Comparison of ENCODE assay signal across 35 cellular contexts in genomic region chr10:130957978-130958377, GRCh38.
"Had no signal": no experiment of that assay in that cellular context is flagged by ENCODE, and none has a peak within 500 bp of the region (broad histone marks: within the 10 kb centered on the region; RNA-seq: fewer than 3 reads in every experiment).

No MANE protein-coding gene starts in this region.

- H3K9me3 Mint-ChIP-seq: activated CD4-positive, alpha-beta T cell treated with anti-CD3 and anti-CD28 coated beads, Interleukin-2, amount 10 ng/mL, durations not matched to agents 7 days and 5 days; activated naive CD4-positive, alpha-beta T cell treated with anti-CD3 and anti-CD28 coated beads, Interleukin-2, amount 10 ng/mL, durations not matched to agents 7 days and 5 days; activated naive CD4-positive, alpha-beta T cell treated with anti-CD3 and anti-CD28 coated beads, Interleukin-2, amount 50 U/mL, for 24 hours; activated naive CD8-positive, alpha-beta T cell treated with anti-CD3 and anti-CD28 coated beads, Interleukin-2, amount 10 ng/mL, durations not matched to agents 7 days and 5 days; activated naive CD8-positive, alpha-beta T cell treated with anti-CD3 and anti-CD28 coated beads, Interleukin-2, amount 50 U/mL, for 24 hours; activated T-helper 2 cell treated with anti-CD3 and anti-CD28 coated beads, Interferon-gamma antibody, Interleukin-2, Interleukin-4, amounts not matched to agents 10 μg/mL and 5 μg/mL and 100 μg/mL, durations not matched to agents 14 hours and 24 hours and 36 hours; central memory CD8-positive, alpha-beta T cell; T-helper 1 cell treated with Interleukin-12 subunit alpha and Interleukin-12 subunit beta and Interleukin-4 antibody, amounts not matched to agents 30 μg/mL and 1 μg/mL, for 36 hours; T-helper 2 cell treated with Interferon-gamma antibody and Interleukin-4, amounts not matched to agents 5 μg/mL and 100 μg/mL, for 36 hours had no signal

- H3K4me3 ChIP-seq: ascending aorta, cardiac muscle cell had no signal

- H3K36me3 ChIP-seq: ascending aorta, cardiac muscle cell had no signal

- H3K4me1 Mint-ChIP-seq: activated CD4-positive, alpha-beta memory T cell treated with anti-CD3 and anti-CD28 coated beads, Interleukin-2, amount 10 ng/mL, durations not matched to agents 7 days and 5 days; activated CD4-positive, alpha-beta T cell treated with anti-CD3 and anti-CD28 coated beads for 36 hours; activated CD4-positive, alpha-beta T cell treated with anti-CD3 and anti-CD28 coated beads, Interleukin-2, amount 10 ng/mL, durations not matched to agents 7 days and 5 days; activated naive CD4-positive, alpha-beta T cell treated with anti-CD3 and anti-CD28 coated beads, Interleukin-2, amount 10 ng/mL, durations not matched to agents 7 days and 5 days; activated naive CD4-positive, alpha-beta T cell treated with anti-CD3 and anti-CD28 coated beads, Interleukin-2, amount 50 U/mL, for 24 hours; activated naive CD8-positive, alpha-beta T cell treated with anti-CD3 and anti-CD28 coated beads, Interleukin-2, amount 10 ng/mL, durations not matched to agents 7 days and 5 days; activated naive CD8-positive, alpha-beta T cell treated with anti-CD3 and anti-CD28 coated beads, Interleukin-2, amount 50 U/mL, for 24 hours; brain; central memory CD8-positive, alpha-beta T cell; WTC11 had no signal

- H3K4me1 ChIP-seq: ascending aorta had no signal

- H3K27me3 Mint-ChIP-seq: activated CD4-positive, alpha-beta memory T cell treated with anti-CD3 and anti-CD28 coated beads, Interleukin-2, amount 10 ng/mL, durations not matched to agents 7 days and 5 days; activated CD4-positive, alpha-beta T cell treated with anti-CD3 and anti-CD28 coated beads for 36 hours; activated CD4-positive, alpha-beta T cell treated with anti-CD3 and anti-CD28 coated beads, Interleukin-2, amount 10 ng/mL, durations not matched to agents 7 days and 5 days; activated naive CD4-positive, alpha-beta T cell treated with anti-CD3 and anti-CD28 coated beads, Interleukin-2, amount 10 ng/mL, durations not matched to agents 7 days and 5 days; activated naive CD4-positive, alpha-beta T cell treated with anti-CD3 and anti-CD28 coated beads, Interleukin-2, amount 50 U/mL, for 24 hours; activated naive CD8-positive, alpha-beta T cell treated with anti-CD3 and anti-CD28 coated beads, Interleukin-2, amount 10 ng/mL, durations not matched to agents 7 days and 5 days; activated naive CD8-positive, alpha-beta T cell treated with anti-CD3 and anti-CD28 coated beads, Interleukin-2, amount 50 U/mL, for 24 hours; activated T-cell treated with anti-CD3 and anti-CD28 coated beads, Interleukin-2, amount 50 U/mL, for 24 hours; central memory CD8-positive, alpha-beta T cell had no signal

- H3K9me3 ChIP-seq: ascending aorta had no signal

- H3K4me3 Mint-ChIP-seq: activated CD4-positive, alpha-beta memory T cell treated with anti-CD3 and anti-CD28 coated beads, Interleukin-2, amount 10 ng/mL, durations not matched to agents 7 days and 5 days; activated CD4-positive, alpha-beta T cell treated with anti-CD3 and anti-CD28 coated beads for 36 hours; activated CD4-positive, alpha-beta T cell treated with anti-CD3 and anti-CD28 coated beads, Interleukin-2, amount 10 ng/mL, durations not matched to agents 7 days and 5 days; activated CD8-positive, alpha-beta T cell treated with anti-CD3 and anti-CD28 coated beads, Interleukin-2, amount 10 ng/mL, durations not matched to agents 7 days and 5 days; activated naive CD4-positive, alpha-beta T cell treated with anti-CD3 and anti-CD28 coated beads, Interleukin-2, amount 10 ng/mL, durations not matched to agents 7 days and 5 days; activated naive CD4-positive, alpha-beta T cell treated with anti-CD3 and anti-CD28 coated beads, Interleukin-2, amount 50 U/mL, for 24 hours; activated naive CD8-positive, alpha-beta T cell; activated naive CD8-positive, alpha-beta T cell treated with anti-CD3 and anti-CD28 coated beads, Interleukin-2, amount 10 ng/mL, durations not matched to agents 7 days and 5 days; activated naive CD8-positive, alpha-beta T cell treated with anti-CD3 and anti-CD28 coated beads, Interleukin-2, amount 50 U/mL, for 24 hours; activated T-cell treated with anti-CD3 and anti-CD28 coated beads, Interleukin-2, amount 50 U/mL, for 24 hours; brain; central memory CD8-positive, alpha-beta T cell; T-helper 1 cell treated with Interleukin-12 subunit alpha and Interleukin-12 subunit beta and Interleukin-4 antibody, amounts not matched to agents 30 μg/mL and 1 μg/mL, for 36 hours; T-helper 2 cell treated with Interferon-gamma antibody and Interleukin-4, amounts not matched to agents 5 μg/mL and 100 μg/mL, for 36 hours; WTC11 had no signal

- H3K27me3 ChIP-seq: ascending aorta, cardiac muscle cell had no signal

- H3K27ac Mint-ChIP-seq: activated CD4-positive, alpha-beta memory T cell treated with anti-CD3 and anti-CD28 coated beads, Interleukin-2, amount 10 ng/mL, durations not matched to agents 7 days and 5 days; activated CD4-positive, alpha-beta T cell treated with anti-CD3 and anti-CD28 coated beads for 36 hours; activated CD4-positive, alpha-beta T cell treated with anti-CD3 and anti-CD28 coated beads, Interleukin-2, amount 10 ng/mL, durations not matched to agents 7 days and 5 days; activated CD8-positive, alpha-beta T cell treated with anti-CD3 and anti-CD28 coated beads, Interleukin-2, amount 10 ng/mL, durations not matched to agents 7 days and 5 days; activated naive CD4-positive, alpha-beta T cell treated with anti-CD3 and anti-CD28 coated beads, Interleukin-2, amount 10 ng/mL, durations not matched to agents 7 days and 5 days; activated naive CD4-positive, alpha-beta T cell treated with anti-CD3 and anti-CD28 coated beads, Interleukin-2, amount 50 U/mL, for 24 hours; activated naive CD8-positive, alpha-beta T cell; activated naive CD8-positive, alpha-beta T cell treated with anti-CD3 and anti-CD28 coated beads, Interleukin-2, amount 10 ng/mL, durations not matched to agents 7 days and 5 days; activated naive CD8-positive, alpha-beta T cell treated with anti-CD3 and anti-CD28 coated beads, Interleukin-2, amount 50 U/mL, for 24 hours; activated T-cell treated with anti-CD3 and anti-CD28 coated beads, Interleukin-2, amount 50 U/mL, for 24 hours; activated T-helper 2 cell treated with anti-CD3 and anti-CD28 coated beads, Interferon-gamma antibody, Interleukin-2, Interleukin-4, amounts not matched to agents 10 μg/mL and 5 μg/mL and 100 μg/mL, durations not matched to agents 14 hours and 24 hours and 36 hours; brain; T-helper 1 cell treated with Interleukin-12 subunit alpha and Interleukin-12 subunit beta and Interleukin-4 antibody, amounts not matched to agents 30 μg/mL and 1 μg/mL, for 36 hours; T-helper 2 cell treated with Interferon-gamma antibody and Interleukin-4, amounts not matched to agents 5 μg/mL and 100 μg/mL, for 36 hours; WTC11 had no signal

- DNase-seq: activated CD4-positive, alpha-beta memory T cell treated with anti-CD3 and anti-CD28 coated beads, Interleukin-2, amount 10 ng/mL, durations not matched to agents 7 days and 5 days; activated CD4-positive, alpha-beta T cell treated with anti-CD3 and anti-CD28 coated beads for 1 hour; activated CD4-positive, alpha-beta T cell treated with anti-CD3 and anti-CD28 coated beads for 36 hours; activated CD4-positive, alpha-beta T cell treated with anti-CD3 and anti-CD28 coated beads for 48 hours; activated CD4-positive, alpha-beta T cell treated with anti-CD3 and anti-CD28 coated beads, Interleukin-2, amount 10 ng/mL, durations not matched to agents 7 days and 5 days; activated CD4-positive, alpha-beta T cell treated with anti-CD3 and anti-CD28 coated beads, Interleukin-2, amount 50 U/mL, for 48 hours; activated CD4-positive, CD25-positive, alpha-beta regulatory T cell; activated CD8-positive, alpha-beta T cell treated with anti-CD3 and anti-CD28 coated beads, Interleukin-2, amount 10 ng/mL, durations not matched to agents 7 days and 5 days; activated effector memory CD4-positive, alpha-beta T cell treated with Interleukin-2 at 50 U/mL for 16 hours; activated gamma-delta T cell; activated naive CD4-positive, alpha-beta T cell treated with anti-CD3 and anti-CD28 coated beads, Interleukin-2, amount 10 ng/mL, durations not matched to agents 7 days and 5 days; activated naive CD4-positive, alpha-beta T cell treated with Interleukin-2 at 50 U/mL for 16 hours; activated naive CD8-positive, alpha-beta T cell treated with anti-CD3 and anti-CD28 coated beads, Interleukin-2, amount 10 ng/mL, durations not matched to agents 7 days and 5 days; activated naive CD8-positive, alpha-beta T cell treated with anti-CD3 and anti-CD28 coated beads, Interleukin-2, amount 50 U/mL, for 24 hours; activated T-cell treated with anti-CD3 and anti-CD28 coated beads, Interleukin-2, amount 50 U/mL, for 24 hours; activated T-cell treated with anti-CD3 and anti-CD28 coated beads, Interleukin-2, amount 50 U/mL, for 48 hours; anterior cingulate cortex; caudate nucleus; cerebellar nuclear complex; SW 1271; T-helper 1 cell; T-helper 2 cell; T-helper 9 cell had no signal

- ATAC-seq: activated CD4-positive, alpha-beta T cell treated with anti-CD3 and anti-CD28 coated beads for 36 hours; activated CD4-positive, CD25-positive, alpha-beta regulatory T cell treated with anti-CD3 and anti-CD28 coated beads, Interleukin-2, amount 50 U/mL, for 24 hours; activated CD8-positive, alpha-beta T cell treated with anti-CD3 and anti-CD28 coated beads, Interleukin-2, amount 10 ng/mL, durations not matched to agents 7 days and 5 days; activated naive CD8-positive, alpha-beta T cell treated with anti-CD3 and anti-CD28 coated beads, Interleukin-2, amount 50 U/mL, for 24 hours; WTC11 had no signal

- H3K27ac ChIP-seq: ascending aorta, cardiac muscle cell, VCaP had no signal

- H3K36me3 Mint-ChIP-seq: activated naive CD4-positive, alpha-beta T cell treated with anti-CD3 and anti-CD28 coated beads, Interleukin-2, amount 10 ng/mL, durations not matched to agents 7 days and 5 days; activated naive CD4-positive, alpha-beta T cell treated with anti-CD3 and anti-CD28 coated beads, Interleukin-2, amount 50 U/mL, for 24 hours; activated naive CD8-positive, alpha-beta T cell; activated naive CD8-positive, alpha-beta T cell treated with anti-CD3 and anti-CD28 coated beads, Interleukin-2, amount 10 ng/mL, durations not matched to agents 7 days and 5 days; brain had no signal
